8 cellular contexts compared by ENCODE assay signal in genomic region chr1:20493839-20494608, GRCh38. TPM values are rescaled to one million over a fixed set of nuclear protein-coding genes. Genes with fewer than 3 reads are reported as not detected.
A peak's percentile ranks its signal among the peaks of the same experiment; 100 is the strongest.
DNase-seq lines count a peak whose midpoint lies in the region; ATAC-seq and TF ChIP-seq lines count a peak whose summit lies in the region.

No MANE protein-coding gene starts in this region.

- ATAC-seq in HG03280 (IDR thresholded peaks at IDR 0.05; ENCODE audit: unreplicated experiment) (peak; percentile 50), GM18517 (IDR thresholded peaks at IDR 0.05; ENCODE audit: unreplicated experiment) (no peak)

- no peaks in the 10 kb centered on the region for H3K27me3 ChIP-seq in dorsolateral prefrontal cortex
- H3K27me3 ChIP-seq in liver (ENCODE audit: control insufficient read depth in 4 of 4, insufficient read depth in 4 of 4, low read length in 3 of 4): no peaks in the 10 kb centered on the region

- peaks cover 0 to 6% (median 3%) of the 10 kb centered on the region in 4 donors for H3K4me1 ChIP-seq in liver (ENCODE audit: control insufficient read depth in 4 of 4, insufficient read depth in 4 of 4, low read length in 3 of 4)

- no peak overlapping the region for H3K9ac ChIP-seq in liver (ENCODE audit: low read depth in 1 of 2, low read length in 2 of 2)

- DNase-seq in CD1c-positive myeloid dendritic cell (ENCODE audit: extremely low spot score) (peak; percentile 93), NCI-H526 treated with DMSO at 0.1 percent for 48 hours (lab: John Stamatoyannopoulos, UW) (peak; percentile 42), dorsolateral prefrontal cortex (peak; percentile 70 to 89 (median 84))
- peak; percentile 82 for DNase-seq in activated CD4-positive, alpha-beta T cell treated with anti-CD3 and anti-CD28 coated beads, Interleukin-2, amount 50 U/mL, for 1 hour
- DNase-seq in stimulated activated CD4-positive, alpha-beta T cell treated with anti-CD3 and anti-CD28 coated beads, TNF-alpha, amount 100 ng/mL, for 1 hour (ENCODE audit: low read depth in 3 of 3, low spot score in 1 of 3): peak; percentile 56 to 80 (median 69)

- H3K4me3 ChIP-seq in dorsolateral prefrontal cortex (peak overlapping the region in 21 of 59 donors; percentile 6 to 44 (median 29)), liver (ENCODE audit: low read depth in 1 of 3, low read length in 3 of 3) (no peak overlapping the region)

- intact Hi-C loops in dorsolateral prefrontal cortex (cut with DNase I): loop anchor here (1.0 to 10.0 kb wide), 11 partner anchors 61 to 609 kb away; partner anchors contain the start of gene OTUD3 (in 1 of the 2)

- TF ChIP-seq RAD21 in liver (IDR thresholded peaks at IDR 0.05): peak; percentile 100

- 7% methylated on average over 16 of the region's 16 CpGs for WGBS in liver

- TF ChIP-seq CTCF in dorsolateral prefrontal cortex (IDR thresholded peaks at IDR 0.05 in 54 of 56, conservative IDR thresholded peaks at IDR 0.05 in 2 of 56; ENCODE audit: low read depth in 1 of 56, partially characterized antibody in 56 of 56) (peak; percentile 93 to 100 (median 98)), liver (IDR thresholded peaks at IDR 0.05; ENCODE audit: low read depth, low read length, missing input control) (peak; percentile 99)

- H3K9me3 ChIP-seq in liver (ENCODE audit: control insufficient read depth in 4 of 4, low read length in 3 of 4): no peaks in the 10 kb centered on the region

- H3K27ac ChIP-seq in dorsolateral prefrontal cortex (peak overlapping the region in 57 of 59 donors; percentile 19 to 90 (median 74)), liver (ENCODE audit: low read depth in 1 of 2, low read length in 2 of 2) (no peak overlapping the region)

- peaks cover 0 to 8% (median 0%) of the 10 kb centered on the region in 4 donors for H3K36me3 ChIP-seq in liver (ENCODE audit: control insufficient read depth in 4 of 4, insufficient read depth in 3 of 4, low read depth in 1 of 4, low read length in 3 of 4)

TF ChIP-seq in liver, 16 proteins besides CTCF, POLR2A, EP300 and RAD21:
- TF ChIP-seq HNF4A (conservative IDR thresholded peaks at IDR 0.05) (no peak), ATF3 (IDR thresholded peaks at IDR 0.05) (no peak), FOXA1 (IDR thresholded peaks at IDR 0.05) (no peak), TAF1 (conservative IDR thresholded peaks at IDR 0.05) (no peak), GABPA (IDR thresholded peaks at IDR 0.05 in 1 of 2, conservative IDR thresholded peaks at IDR 0.05 in 1 of 2) (no peak), EGR1 (IDR thresholded peaks at IDR 0.05; ENCODE audit: low read depth in 2 of 2) (no peak), JUND (IDR thresholded peaks at IDR 0.05) (no peak), MAX (IDR thresholded peaks at IDR 0.05) (no peak), HNF4G (IDR thresholded peaks at IDR 0.05) (no peak), NR2F2 (IDR thresholded peaks at IDR 0.05) (no peak), FOXA2 (IDR thresholded peaks at IDR 0.05) (no peak), RXRA (IDR thresholded peaks at IDR 0.05) (no peak), YY1 (IDR thresholded peaks at IDR 0.05) (no peak), SP1 (IDR thresholded peaks at IDR 0.05) (no peak)
- TF ChIP-seq, protein P1, sequence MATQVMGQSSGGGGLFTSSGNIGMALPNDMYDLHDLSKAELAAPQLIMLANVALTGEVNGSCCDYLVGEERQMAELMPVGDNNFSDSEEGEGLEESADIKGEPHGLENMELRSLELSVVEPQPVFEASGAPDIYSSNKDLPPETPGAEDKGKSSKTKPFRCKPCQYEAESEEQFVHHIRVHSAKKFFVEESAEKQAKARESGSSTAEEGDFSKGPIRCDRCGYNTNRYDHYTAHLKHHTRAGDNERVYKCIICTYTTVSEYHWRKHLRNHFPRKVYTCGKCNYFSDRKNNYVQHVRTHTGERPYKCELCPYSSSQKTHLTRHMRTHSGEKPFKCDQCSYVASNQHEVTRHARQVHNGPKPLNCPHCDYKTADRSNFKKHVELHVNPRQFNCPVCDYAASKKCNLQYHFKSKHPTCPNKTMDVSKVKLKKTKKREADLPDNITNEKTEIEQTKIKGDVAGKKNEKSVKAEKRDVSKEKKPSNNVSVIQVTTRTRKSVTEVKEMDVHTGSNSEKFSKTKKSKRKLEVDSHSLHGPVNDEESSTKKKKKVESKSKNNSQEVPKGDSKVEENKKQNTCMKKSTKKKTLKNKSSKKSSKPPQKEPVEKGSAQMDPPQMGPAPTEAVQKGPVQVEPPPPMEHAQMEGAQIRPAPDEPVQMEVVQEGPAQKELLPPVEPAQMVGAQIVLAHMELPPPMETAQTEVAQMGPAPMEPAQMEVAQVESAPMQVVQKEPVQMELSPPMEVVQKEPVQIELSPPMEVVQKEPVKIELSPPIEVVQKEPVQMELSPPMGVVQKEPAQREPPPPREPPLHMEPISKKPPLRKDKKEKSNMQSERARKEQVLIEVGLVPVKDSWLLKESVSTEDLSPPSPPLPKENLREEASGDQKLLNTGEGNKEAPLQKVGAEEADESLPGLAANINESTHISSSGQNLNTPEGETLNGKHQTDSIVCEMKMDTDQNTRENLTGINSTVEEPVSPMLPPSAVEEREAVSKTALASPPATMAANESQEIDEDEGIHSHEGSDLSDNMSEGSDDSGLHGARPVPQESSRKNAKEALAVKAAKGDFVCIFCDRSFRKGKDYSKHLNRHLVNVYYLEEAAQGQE (IDR thresholded peaks at IDR 0.05): no peak
- TF ChIP-seq, protein P2, sequence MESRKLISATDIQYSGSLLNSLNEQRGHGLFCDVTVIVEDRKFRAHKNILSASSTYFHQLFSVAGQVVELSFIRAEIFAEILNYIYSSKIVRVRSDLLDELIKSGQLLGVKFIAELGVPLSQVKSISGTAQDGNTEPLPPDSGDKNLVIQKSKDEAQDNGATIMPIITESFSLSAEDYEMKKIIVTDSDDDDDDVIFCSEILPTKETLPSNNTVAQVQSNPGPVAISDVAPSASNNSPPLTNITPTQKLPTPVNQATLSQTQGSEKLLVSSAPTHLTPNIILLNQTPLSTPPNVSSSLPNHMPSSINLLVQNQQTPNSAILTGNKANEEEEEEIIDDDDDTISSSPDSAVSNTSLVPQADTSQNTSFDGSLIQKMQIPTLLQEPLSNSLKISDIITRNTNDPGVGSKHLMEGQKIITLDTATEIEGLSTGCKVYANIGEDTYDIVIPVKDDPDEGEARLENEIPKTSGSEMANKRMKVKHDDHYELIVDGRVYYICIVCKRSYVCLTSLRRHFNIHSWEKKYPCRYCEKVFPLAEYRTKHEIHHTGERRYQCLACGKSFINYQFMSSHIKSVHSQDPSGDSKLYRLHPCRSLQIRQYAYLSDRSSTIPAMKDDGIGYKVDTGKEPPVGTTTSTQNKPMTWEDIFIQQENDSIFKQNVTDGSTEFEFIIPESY (IDR thresholded peaks at IDR 0.05): no peak

RNA-seq across cellular contexts. Expression of gene CAMK2N1, which starts 8.0 kb away (rescaled TPM):
- total RNA-seq in dorsolateral prefrontal cortex: 100 to 1,000 TPM; 248 to 798 (median 441) TPM
- 10 to 100 TPM; 12.3 to 13.0 TPM for total RNA-seq in liver
- polyA plus RNA-seq in liver: 10 to 100 TPM; 14.9 to 15.1 TPM

RNA-seq across cellular contexts. Expression of gene MUL1, which starts 13.9 kb away (rescaled TPM):
- total RNA-seq in dorsolateral prefrontal cortex (10 to 100 TPM; 16.4 to 29.4 (median 23.6) TPM), liver (10 to 100 TPM in 1 of 2 donors, 1 to 10 TPM in 1; 9.5 to 17.1 TPM)
- 10 to 100 TPM; 16.6 to 19.4 TPM for polyA plus RNA-seq in liver

RNA-seq across cellular contexts. Expression of gene FAM43B, which starts 58.3 kb away (rescaled TPM):
- total RNA-seq in dorsolateral prefrontal cortex (10 to 100 TPM in 95 of 120 experiments, 1 to 10 TPM in 25; 6.2 to 32.7 (median 12.3) TPM), liver (under 1 TPM; 0.08 to 0.09 TPM)
- polyA plus RNA-seq in liver: under 1 TPM; 0.06 TPM

Comparison
In these comparisons a context has a peak if more than half of its experiments do, and no peak if none do; other contexts are left out.
1. DNase-seq: peak in every context shown above with its lines; median percentile 93 in CD1c-positive myeloid dendritic cell; 84 in dorsolateral prefrontal cortex; 82 in activated CD4-positive, alpha-beta T cell treated with anti-CD3 and anti-CD28 coated beads, Interleukin-2, amount 50 U/mL, for 1 hour; 69 in stimulated activated CD4-positive, alpha-beta T cell treated with anti-CD3 and anti-CD28 coated beads, TNF-alpha, amount 100 ng/mL, for 1 hour; 42 in NCI-H526 treated with DMSO at 0.1 percent for 48 hours.
2. H3K27ac ChIP-seq: peak in dorsolateral prefrontal cortex (57 of 59); none in liver (0 of 2).
3. RNA of gene CAMK2N1, which starts 8.0 kb away (total RNA-seq): 248 to 798 TPM in dorsolateral prefrontal cortex; 12.3 to 13.0 TPM in liver; every median in the first group is over 10 times any median in the second.
4. RNA of gene FAM43B, which starts 58.3 kb away (total RNA-seq): 6.2 to 32.7 TPM in dorsolateral prefrontal cortex; 0.08 to 0.09 TPM in liver; every median in the first group is over 4 times any median in the second.